In genomic region chr9:72871685-72872084, GRCh38 we compare ENCODE assay signal across 9 cellular contexts.
DNase-seq lines count a peak whose midpoint lies in the region; ATAC-seq and TF ChIP-seq lines count a peak whose summit lies in the region.
"Had no signal": no experiment of that assay in that cellular context is flagged by ENCODE, and none has a peak within 500 bp of the region (broad histone marks: within the 10 kb centered on the region; RNA-seq: fewer than 3 reads in every experiment).

No MANE protein-coding gene starts in this region.

- peaks cover 12 to 32% of the 10 kb centered on the region in 2 donors for H3K27me3 Mint-ChIP-seq in natural killer cell treated with Interleukin-12 subunit alpha and Interleukin-12 subunit beta and Interleukin-15 and Interleukin-18, amount 100 ng/mL, for 72 hours

- H3K4me1 Mint-ChIP-seq in natural killer cell treated with Interleukin-12 subunit alpha and Interleukin-12 subunit beta and Interleukin-15 and Interleukin-18, amount 100 ng/mL, for 72 hours (ENCODE audit: low read depth in 2 of 2), result no peaks in the 10 kb centered on the region

- no peak overlapping the region for H3K4me3 Mint-ChIP-seq in natural killer cell treated with Interleukin-12 subunit alpha and Interleukin-12 subunit beta and Interleukin-15 and Interleukin-18, amount 100 ng/mL, for 72 hours

- H3K4me3 ChIP-seq in epithelial cell of proximal tubule (ENCODE audit: low read depth, low read length), result no peak overlapping the region

- no peak for ATAC-seq in natural killer cell treated with Interleukin-12 subunit alpha and Interleukin-12 subunit beta and Interleukin-15 and Interleukin-18, amount 100 ng/mL, for 72 hours

- TF ChIP-seq CTCF in GM10266 (IDR thresholded peaks at IDR 0.05; ENCODE audit: control insufficient read depth, insufficient read depth, low read depth, missing control alignments) (peak; percentile 39), epithelial cell of proximal tubule (conservative IDR thresholded peaks at IDR 0.05; ENCODE audit: low read depth, low read length) (peak; percentile 57)

- H3K9me3 Mint-ChIP-seq in natural killer cell treated with Interleukin-12 subunit alpha and Interleukin-12 subunit beta and Interleukin-15 and Interleukin-18, amount 100 ng/mL, for 72 hours, result no peaks in the 10 kb centered on the region

- H3K36me3 Mint-ChIP-seq in natural killer cell treated with Interleukin-12 subunit alpha and Interleukin-12 subunit beta and Interleukin-15 and Interleukin-18, amount 100 ng/mL, for 72 hours, result no peaks in the 10 kb centered on the region

- no peak for DNase-seq in GM10266 (ENCODE audit: extremely low spot score)
- peak; percentile 68 for DNase-seq in NCI-H69 (lab: John Stamatoyannopoulos, UW)
- no peak for DNase-seq in epithelial cell of proximal tubule (ENCODE audit: low read depth)
- DNase-seq in renal cortical epithelial cell (ENCODE audit: low read depth), result peak; percentile 31
- DNase-seq in natural killer cell treated with Interleukin-12 subunit alpha and Interleukin-12 subunit beta and Interleukin-15 and Interleukin-18, amount 100 ng/mL, for 72 hours (ENCODE audit: low spot score), result no peak
- no peak for DNase-seq in NCI-H2227 treated with DMSO at 0.1 percent for 48 hours (lab: John Stamatoyannopoulos, UW)
- DNase-seq in iPS-NIHi11 (ENCODE audit: low spot score), result no peak
- no peak for DNase-seq in NCI-H2171 treated with DMSO at 0.1 percent for 48 hours (lab: John Stamatoyannopoulos, UW)
- DNase-seq: SHP77 had no signal

- H3K27ac Mint-ChIP-seq in natural killer cell treated with Interleukin-12 subunit alpha and Interleukin-12 subunit beta and Interleukin-15 and Interleukin-18, amount 100 ng/mL, for 72 hours, result no peak overlapping the region

Comparison
In these comparisons a context has a peak if more than half of its experiments do, and no peak if none do; other contexts are left out.
1. DNase-seq: peak in NCI-H69 (single experiment) and renal cortical epithelial cell (single experiment); none in GM10266 (single experiment), epithelial cell of proximal tubule (single experiment), natural killer cell treated with Interleukin-12 subunit alpha and Interleukin-12 subunit beta and Interleukin-15 and Interleukin-18, amount 100 ng/mL, for 72 hours (single experiment), NCI-H2227 treated with DMSO at 0.1 percent for 48 hours (single experiment), iPS-NIHi11 (single experiment) and NCI-H2171 treated with DMSO at 0.1 percent for 48 hours (single experiment).